In genomic region chr11:1130276-1131032, GRCh38 we compare ENCODE assay signal across 26 cellular contexts. TPM values are rescaled to one million over a fixed set of nuclear protein-coding genes. Genes with fewer than 3 reads are reported as not detected.
DNase-seq lines count a peak whose midpoint lies in the region; ATAC-seq, FAIRE-seq and TF ChIP-seq lines count a peak whose summit lies in the region.
"Had no signal": no experiment of that assay in that cellular context is flagged by ENCODE, and none has a peak within 500 bp of the region (broad histone marks: within the 10 kb centered on the region; RNA-seq: fewer than 3 reads in every experiment).

No MANE protein-coding gene starts in this region.

- peaks cover 9% of the 10 kb centered on the region for H3K9me3 Mint-ChIP-seq in activated CD8-positive, alpha-beta memory T cell treated with anti-CD3 and anti-CD28 coated beads, Interleukin-2, amount 10 ng/mL, durations not matched to agents 7 days and 5 days (ENCODE audit: low read depth)
- H3K9me3 Mint-ChIP-seq in CD4-positive, alpha-beta T cell = peaks cover 19% of the 10 kb centered on the region

- H3K27ac Mint-ChIP-seq in activated CD8-positive, alpha-beta memory T cell treated with anti-CD3 and anti-CD28 coated beads, Interleukin-2, amount 10 ng/mL, durations not matched to agents 7 days and 5 days = no peak overlapping the region
- H3K27ac Mint-ChIP-seq in T-helper 17 cell = no peak overlapping the region
- no peak overlapping the region for H3K27ac Mint-ChIP-seq in CD4-positive, alpha-beta T cell

- ATAC-seq in activated CD8-positive, alpha-beta memory T cell treated with anti-CD3 and anti-CD28 coated beads, Interleukin-2, amount 10 ng/mL, durations not matched to agents 7 days and 5 days = no peak
- no peak for ATAC-seq in GM21528 (IDR thresholded peaks at IDR 0.05; ENCODE audit: low FRiP score, unreplicated experiment)
- no peak for ATAC-seq in T-helper 17 cell
- no peak for ATAC-seq in CD4-positive, alpha-beta T cell (ENCODE audit: poor library complexity)
- ATAC-seq: HCT116, upper lobe of right lung had no signal

- POLR2A ChIA-PET in CD4-positive, alpha-beta T cell (lab: Charles Lee) = no interaction called here

- no peaks in the 10 kb centered on the region for H3K4me1 Mint-ChIP-seq in activated CD8-positive, alpha-beta memory T cell treated with anti-CD3 and anti-CD28 coated beads, Interleukin-2, amount 10 ng/mL, durations not matched to agents 7 days and 5 days
- H3K4me1 Mint-ChIP-seq in T-helper 17 cell = no peaks in the 10 kb centered on the region
- no peaks in the 10 kb centered on the region for H3K4me1 Mint-ChIP-seq in CD4-positive, alpha-beta T cell (ENCODE audit: low read depth)

- no peak for TF ChIP-seq CTCF in GM20000 (IDR thresholded peaks at IDR 0.05; ENCODE audit: extremely low read depth, missing control alignments)
- no peak for TF ChIP-seq CTCF in CD4-positive, alpha-beta T cell (IDR thresholded peaks at IDR 0.05)

- H3K27me3 Mint-ChIP-seq in activated CD8-positive, alpha-beta memory T cell treated with anti-CD3 and anti-CD28 coated beads, Interleukin-2, amount 10 ng/mL, durations not matched to agents 7 days and 5 days = no peaks in the 10 kb centered on the region
- peaks cover 10% of the 10 kb centered on the region for H3K27me3 Mint-ChIP-seq in T-helper 17 cell
- peaks cover 30% of the 10 kb centered on the region for H3K27me3 Mint-ChIP-seq in CD4-positive, alpha-beta T cell

- DNase-seq in COLO668 (lab: John Stamatoyannopoulos, UW; ENCODE audit: unreplicated experiment) (peak; percentile 23), GM20000 (ENCODE audit: low spot score) (peak; percentile 20), posterior vena cava (ENCODE audit: low spot score) (peak; percentile 75), RCC 7860 (ENCODE audit: low spot score) (no peak), T-helper 17 cell (no peak)
- DNase-seq in activated CD8-positive, alpha-beta memory T cell treated with anti-CD3 and anti-CD28 coated beads, Interleukin-2, amount 10 ng/mL, durations not matched to agents 7 days and 5 days = peak; percentile 30
- no peak for DNase-seq in CD4-positive, alpha-beta T cell
- DNase-seq: Caco-2; effector CD4-positive, alpha-beta T cell; esophagus squamous epithelium; left ventricle myocardium inferior; NCI-H1694 treated with DMSO at 0.1 percent for 48 hours; nucleus accumbens; SHP77 treated with DMSO at 0.1 percent for 48 hours; stimulated activated CD4-positive, alpha-beta T cell treated with anti-CD3 and anti-CD28 coated beads, Interleukin-15, amount 100 ng/mL, for 24 hours; stimulated activated naive CD4-positive, alpha-beta T cell; T-helper 2 cell; upper lobe of right lung; WERI-Rb-1 had no signal

- FAIRE-seq in RCC 7860 (lab: Jason Lieb, UNC) = no peak

- no peaks in the 10 kb centered on the region for H3K36me3 Mint-ChIP-seq in activated CD8-positive, alpha-beta memory T cell treated with anti-CD3 and anti-CD28 coated beads, Interleukin-2, amount 10 ng/mL, durations not matched to agents 7 days and 5 days
- H3K36me3 Mint-ChIP-seq in T-helper 17 cell (ENCODE audit: low read depth) = peaks cover 4% of the 10 kb centered on the region
- H3K36me3 Mint-ChIP-seq in CD4-positive, alpha-beta T cell (ENCODE audit: low read depth) = no peaks in the 10 kb centered on the region

- intact Hi-C loops in posterior vena cava (cut with DNase I) = no loop called here
- intact Hi-C loops in CD4-positive, alpha-beta T cell (cut with DNase I, micrococcal nuclease) = no loop called here

- no peak overlapping the region for H3K4me3 Mint-ChIP-seq in activated CD8-positive, alpha-beta memory T cell treated with anti-CD3 and anti-CD28 coated beads, Interleukin-2, amount 10 ng/mL, durations not matched to agents 7 days and 5 days
- no peak overlapping the region for H3K4me3 Mint-ChIP-seq in T-helper 17 cell
- H3K4me3 Mint-ChIP-seq in CD4-positive, alpha-beta T cell = no peak overlapping the region

- no peak overlapping the region for H3K27ac ChIP-seq in CD4-positive, alpha-beta T cell (ENCODE audit: low read depth, low read length)
- H3K27ac ChIP-seq: esophagus squamous epithelium, left ventricle myocardium inferior, right atrium auricular region, upper lobe of right lung, WERI-Rb-1 had no signal

- CTCF ChIA-PET in activated CD8-positive, alpha-beta memory T cell treated with anti-CD3 and anti-CD28 coated beads, Interleukin-2, amount 10 ng/mL, durations not matched to agents 7 days and 5 days (lab: Charles Lee) = no interaction called here
- CTCF ChIA-PET in CD4-positive, alpha-beta T cell (lab: Charles Lee) = no interaction called here

- peaks cover 5% of the 10 kb centered on the region for H3K9me3 ChIP-seq in T-helper 17 cell (ENCODE audit: control insufficient read depth, low read length, poor library complexity, severe bottlenecking)
- peaks cover 21% of the 10 kb centered on the region for H3K9me3 ChIP-seq in CD4-positive, alpha-beta T cell (ENCODE audit: control insufficient read depth, low read length)

- H3K27me3 ChIP-seq in CD4-positive, alpha-beta T cell (ENCODE audit: control insufficient read depth, insufficient read depth, low read length) = no peaks in the 10 kb centered on the region
- H3K27me3 ChIP-seq: right atrium auricular region, upper lobe of right lung had no signal

RNA-seq across cellular contexts. Expression of gene MUC5AC, which starts 27.3 kb away (rescaled TPM):
- not detected for total RNA-seq in activated CD8-positive, alpha-beta memory T cell treated with anti-CD3 and anti-CD28 coated beads, Interleukin-2, amount 10 ng/mL, durations not matched to agents 7 days and 5 days
- total RNA-seq in posterior vena cava (not detected), T-helper 17 cell (not detected)
- not detected for total RNA-seq in CD4-positive, alpha-beta T cell
- total RNA-seq: activated CD8-positive, alpha-beta memory T cell treated with anti-CD3 and anti-CD28 coated beads for 36 hours; G401; left ventricle myocardium inferior; NCI-H460; right atrium auricular region; upper lobe of right lung had no signal

RNA-seq across cellular contexts. Expression of gene MUC2, which starts 55.8 kb away (rescaled TPM):
- not detected for total RNA-seq in activated CD8-positive, alpha-beta memory T cell treated with anti-CD3 and anti-CD28 coated beads, Interleukin-2, amount 10 ng/mL, durations not matched to agents 7 days and 5 days
- total RNA-seq in posterior vena cava = under 1 TPM in 1 of 2 donors, not detected in 1; 0.05 TPM
- total RNA-seq in T-helper 17 cell = not detected
- not detected for total RNA-seq in CD4-positive, alpha-beta T cell
- total RNA-seq: activated CD8-positive, alpha-beta memory T cell treated with anti-CD3 and anti-CD28 coated beads for 36 hours; G401; mononuclear cell; NCI-H460; right atrium auricular region; upper lobe of right lung had no signal

Comparison
In these comparisons a context has a peak if more than half of its experiments do, and no peak if none do; other contexts are left out.
1. DNase-seq: peak in COLO668 (single experiment), GM20000 (single experiment), activated CD8-positive, alpha-beta memory T cell treated with anti-CD3 and anti-CD28 coated beads, Interleukin-2, amount 10 ng/mL, durations not matched to agents 7 days and 5 days (single experiment) and posterior vena cava (single experiment); none in RCC 7860 (single experiment), T-helper 17 cell (0 of 3) and CD4-positive, alpha-beta T cell (0 of 10).